12 cellular contexts compared by ENCODE assay signal in genomic region chr18:50424877-50425690, GRCh38. TPM values are rescaled to one million over a fixed set of nuclear protein-coding genes. Genes with fewer than 3 reads are reported as not detected.
DNase-seq lines count a peak whose midpoint lies in the region; ATAC-seq and TF ChIP-seq lines count a peak whose summit lies in the region.
"Had no signal": no experiment of that assay in that cellular context is flagged by ENCODE, and none has a peak within 500 bp of the region (broad histone marks: within the 10 kb centered on the region; RNA-seq: fewer than 3 reads in every experiment).

No MANE protein-coding gene starts in this region.

- 81% methylated on average over 5 of the region's 7 CpGs for WGBS in mammary epithelial cell (ENCODE audit: low coverage, missing lambda C conversion rate)

- in situ Hi-C loops in mammary epithelial cell (cut with MboI; ENCODE audit: low sequenced_read_pairs in 2 of 2), result no loop called here

- H3K79me2 ChIP-seq in mammary epithelial cell (ENCODE audit: insufficient read depth, low read length), result no peaks in the 10 kb centered on the region

- intact Hi-C loops in mammary epithelial cell (cut with micrococcal nuclease) (loop anchor here (5.0 kb wide), 3 partner anchors 68 to 158 kb away; partner anchors contain the start of genes CFAP53 and CXXC1), breast epithelium (cut with DNase I; ENCODE audit: low total_unique reads) (no loop called here), left ventricle myocardium inferior (cut with micrococcal nuclease) (no loop called here)

- no peaks in the 10 kb centered on the region for H3K36me3 ChIP-seq in mammary epithelial cell (ENCODE audit: insufficient read depth, low read length)
- no peaks in the 10 kb centered on the region for H3K36me3 ChIP-seq in breast epithelium
- no peaks in the 10 kb centered on the region for H3K36me3 ChIP-seq in left ventricle myocardium inferior
- no peaks in the 10 kb centered on the region for H3K36me3 ChIP-seq in H7 (replicated peaks; ENCODE audit: control insufficient read depth, insufficient read depth, low read length)
- H3K36me3 ChIP-seq: esophagus squamous epithelium had no signal

- peaks cover 9% of the 10 kb centered on the region for H3K4me1 Mint-ChIP-seq in type B pancreatic cell (ENCODE audit: unreplicated experiment)
- H3K4me1 Mint-ChIP-seq in stimulated activated naive B cell treated with anti-CD40 and anti-IgM and Interleukin-4, amounts not matched to agents 10 μg/mL and 1 μg/mL and 100 μg/mL, for 72 hours, result peaks cover 0 to 3% of the 10 kb centered on the region in 2 donors

- H3K9me3 ChIP-seq in mammary epithelial cell (replicated peaks; ENCODE audit: insufficient read depth, low read length) (no peaks in the 10 kb centered on the region), breast epithelium (no peaks in the 10 kb centered on the region), left ventricle myocardium inferior (replicated peaks) (peaks cover 16% of the 10 kb centered on the region)
- H3K9me3 ChIP-seq: esophagus squamous epithelium had no signal

- H3K9me3 Mint-ChIP-seq in type B pancreatic cell, result peaks cover 13% of the 10 kb centered on the region
- H3K9me3 Mint-ChIP-seq in stimulated activated naive B cell treated with anti-CD40 and anti-IgM and Interleukin-4, amounts not matched to agents 10 μg/mL and 1 μg/mL and 100 μg/mL, for 72 hours, result peaks cover 5 to 8% of the 10 kb centered on the region in 2 donors

- dilution Hi-C loops in mammary epithelial cell (cut with HindIII; ENCODE audit: low sequenced_read_pairs), result no loop called here

- peak overlapping the region; percentile 26 for H3K4me3 Mint-ChIP-seq in type B pancreatic cell
- H3K4me3 Mint-ChIP-seq in stimulated activated naive B cell treated with anti-CD40 and anti-IgM and Interleukin-4, amounts not matched to agents 10 μg/mL and 1 μg/mL and 100 μg/mL, for 72 hours, result no peak overlapping the region

- H3K4me1 ChIP-seq in mammary epithelial cell (ENCODE audit: insufficient read depth, low read length), result no peaks in the 10 kb centered on the region
- H3K4me1 ChIP-seq in breast epithelium, result no peaks in the 10 kb centered on the region
- peaks cover 20% of the 10 kb centered on the region for H3K4me1 ChIP-seq in left ventricle myocardium inferior
- H3K4me1 ChIP-seq: esophagus squamous epithelium had no signal

- no TSS peak for BruUV-seq in mammary epithelial cell (replicated peaks; lab: Mats Ljungman, UMichigan)

- TF ChIP-seq CTCF in mammary epithelial cell (conservative IDR thresholded peaks at IDR 0.05 in 1 of 2, IDR thresholded peaks at IDR 0.05 in 1 of 2; ENCODE audit: extremely low read depth in 1 of 2, insufficient read depth in 1 of 2, low read depth in 1 of 2, low read length in 2 of 2), result no peak
- TF ChIP-seq CTCF in breast epithelium (IDR thresholded peaks at IDR 0.05), result no peak
- no peak for TF ChIP-seq CTCF in left ventricle myocardium inferior (IDR thresholded peaks at IDR 0.05; ENCODE audit: borderline replicate concordance)
- no peak for TF ChIP-seq CTCF in type B pancreatic cell (conservative IDR thresholded peaks at IDR 0.05)

- peak overlapping the region; percentile 62 for H3K27ac Mint-ChIP-seq in type B pancreatic cell
- no peak overlapping the region for H3K27ac Mint-ChIP-seq in stimulated activated naive B cell treated with anti-CD40 and anti-IgM and Interleukin-4, amounts not matched to agents 10 μg/mL and 1 μg/mL and 100 μg/mL, for 72 hours

- H3K9ac ChIP-seq in mammary epithelial cell (ENCODE audit: insufficient read depth, low read length), result no peak overlapping the region

- no peaks in the 10 kb centered on the region for H3K27me3 Mint-ChIP-seq in type B pancreatic cell
- H3K27me3 Mint-ChIP-seq in stimulated activated naive B cell treated with anti-CD40 and anti-IgM and Interleukin-4, amounts not matched to agents 10 μg/mL and 1 μg/mL and 100 μg/mL, for 72 hours, result peaks cover 22 to 37% of the 10 kb centered on the region in 2 donors

- no peak for ATAC-seq in HG03565 (IDR thresholded peaks at IDR 0.05; ENCODE audit: unreplicated experiment)
- ATAC-seq in stimulated activated naive B cell treated with anti-CD40 and anti-IgM and Interleukin-4, amounts not matched to agents 10 μg/mL and 1 μg/mL and 100 μg/mL, for 72 hours (replicated peaks), result no peak

- no peak overlapping the region for H2AFZ ChIP-seq in mammary epithelial cell (ENCODE audit: low read depth, low read length)

- no peak overlapping the region for H3K4me3 ChIP-seq in mammary epithelial cell (replicated peaks in 1 of 3; ENCODE audit: insufficient read depth in 1 of 3, low read depth in 2 of 3, low read length in 3 of 3)
- H3K4me3 ChIP-seq in breast epithelium, result no peak overlapping the region
- H3K4me3 ChIP-seq in left ventricle myocardium inferior, result no peak overlapping the region
- H3K4me3 ChIP-seq in H7 (ENCODE audit: insufficient read depth, low read depth, low read length), result no peak overlapping the region
- H3K4me3 ChIP-seq: esophagus squamous epithelium had no signal

- H4K20me1 ChIP-seq in mammary epithelial cell (ENCODE audit: insufficient read depth, low read length), result no peaks in the 10 kb centered on the region

- H3K36me3 Mint-ChIP-seq in type B pancreatic cell, result peaks cover 8% of the 10 kb centered on the region
- no peaks in the 10 kb centered on the region for H3K36me3 Mint-ChIP-seq in stimulated activated naive B cell treated with anti-CD40 and anti-IgM and Interleukin-4, amounts not matched to agents 10 μg/mL and 1 μg/mL and 100 μg/mL, for 72 hours

- DNase-seq in mammary epithelial cell (peak; percentile 3), breast epithelium (ENCODE audit: low spot score in 2 of 2) (no peak), amniotic epithelial cell (ENCODE audit: low read depth) (peak; percentile 100), left ventricle myocardium inferior (peak; percentile 53), type B pancreatic cell (ENCODE audit: extremely low spot score, unreplicated experiment) (no peak), H7 (no peak)
- DNase-seq in stimulated activated naive B cell treated with anti-CD40 and anti-IgM and Interleukin-4, amounts not matched to agents 10 μg/mL and 1 μg/mL and 100 μg/mL, for 72 hours, result no peak
- DNase-seq: ACHN, esophagus squamous epithelium, T-helper 1 cell had no signal

- no peak overlapping the region for H3K4me2 ChIP-seq in mammary epithelial cell (ENCODE audit: insufficient read depth, low read depth, low read length)

- CTCF ChIA-PET in mammary epithelial cell (lab: Charles Lee; ENCODE audit: low non-redundant PET), result no interaction called here

- H3K27me3 ChIP-seq in mammary epithelial cell (ENCODE audit: insufficient read depth, low read length), result peaks cover 3% of the 10 kb centered on the region
- no peaks in the 10 kb centered on the region for H3K27me3 ChIP-seq in breast epithelium
- no peaks in the 10 kb centered on the region for H3K27me3 ChIP-seq in left ventricle myocardium inferior (ENCODE audit: low read depth)
- no peaks in the 10 kb centered on the region for H3K27me3 ChIP-seq in H7 (ENCODE audit: control insufficient read depth, insufficient read depth, low read length)

- H3K27ac ChIP-seq in mammary epithelial cell (ENCODE audit: insufficient read depth, low read depth, low read length) (no peak overlapping the region), breast epithelium (no peak overlapping the region), left ventricle myocardium inferior (replicated peaks) (peak overlapping the region; percentile 80)
- H3K27ac ChIP-seq: esophagus squamous epithelium had no signal

- no peak for TF ChIP-seq POLR2A in breast epithelium (IDR thresholded peaks at IDR 0.05)

RNA-seq across cellular contexts. Expression of gene SKA1, which starts 50.2 kb away (rescaled TPM):
- total RNA-seq in mammary epithelial cell (10 to 100 TPM in 1 of 2 donors, under 1 TPM in 1; 0.83 to 18.2 TPM), breast epithelium (under 1 TPM in 1 of 3 donors, not detected in 2; 0.48 TPM), left ventricle myocardium inferior (0.44 TPM), type B pancreatic cell (ENCODE audit: low replicate concordance) (5.7 and 14.0 TPM in 2 replicates)
- polyA plus RNA-seq in mammary epithelial cell, result 11.2 TPM
- 12.9 TPM for polyA minus RNA-seq in mammary epithelial cell
- 29.2 and 33.9 TPM in 2 replicates for total RNA-seq in H7 (2014; rRNA removed; shearing (Covaris generic))
- total RNA-seq: mesenteric fat pad had no signal

Comparison
In these comparisons a context has a peak if more than half of its experiments do, and no peak if none do; other contexts are left out.
1. DNase-seq: peak in mammary epithelial cell (single experiment), amniotic epithelial cell (single experiment) and left ventricle myocardium inferior (single experiment); none in breast epithelium (0 of 2), type B pancreatic cell (single experiment), H7 (single experiment) and stimulated activated naive B cell treated with anti-CD40 and anti-IgM and Interleukin-4, amounts not matched to agents 10 μg/mL and 1 μg/mL and 100 μg/mL, for 72 hours (single experiment).